ENCODE assay signal across 1 cellular context in the genomic region with DNA sequence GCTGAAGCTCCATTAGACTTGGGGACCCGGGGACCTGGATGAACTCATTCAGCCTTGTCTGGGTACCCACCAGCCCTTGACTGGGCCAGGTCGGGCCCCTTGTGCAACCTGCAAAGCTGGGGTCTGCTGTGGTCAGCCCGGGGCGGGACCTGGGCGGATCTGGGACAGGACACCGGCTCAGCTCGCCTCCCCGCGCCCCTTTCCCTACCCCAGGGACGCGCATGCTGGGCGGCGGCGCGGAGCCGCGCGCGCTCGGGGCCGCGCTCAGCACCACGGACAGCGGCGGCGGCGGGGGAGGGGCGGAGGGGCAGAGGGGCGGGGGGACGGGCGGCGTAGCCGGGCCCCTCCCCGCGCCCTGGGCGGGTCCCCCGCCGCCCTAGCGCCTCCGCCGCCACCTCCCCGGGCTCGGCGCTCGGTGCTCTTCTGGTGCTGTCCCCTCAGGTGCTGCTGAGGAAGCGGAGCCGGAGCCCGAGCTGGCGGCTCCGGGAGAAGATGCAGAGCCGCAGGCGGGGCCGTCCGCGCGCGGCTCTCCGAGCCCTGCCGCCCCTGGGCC.
TF ChIP-seq lines count a peak whose summit lies in the region.

No MANE protein-coding gene starts in this region.

TF ChIP-seq in SK-N-SH treated with all-trans-retinoic acid at 6 μM for 48 hours, 23 proteins besides CTCF, POLR2A, EP300 and RAD21 (continued from another document):
- TF ChIP-seq, protein P1, sequence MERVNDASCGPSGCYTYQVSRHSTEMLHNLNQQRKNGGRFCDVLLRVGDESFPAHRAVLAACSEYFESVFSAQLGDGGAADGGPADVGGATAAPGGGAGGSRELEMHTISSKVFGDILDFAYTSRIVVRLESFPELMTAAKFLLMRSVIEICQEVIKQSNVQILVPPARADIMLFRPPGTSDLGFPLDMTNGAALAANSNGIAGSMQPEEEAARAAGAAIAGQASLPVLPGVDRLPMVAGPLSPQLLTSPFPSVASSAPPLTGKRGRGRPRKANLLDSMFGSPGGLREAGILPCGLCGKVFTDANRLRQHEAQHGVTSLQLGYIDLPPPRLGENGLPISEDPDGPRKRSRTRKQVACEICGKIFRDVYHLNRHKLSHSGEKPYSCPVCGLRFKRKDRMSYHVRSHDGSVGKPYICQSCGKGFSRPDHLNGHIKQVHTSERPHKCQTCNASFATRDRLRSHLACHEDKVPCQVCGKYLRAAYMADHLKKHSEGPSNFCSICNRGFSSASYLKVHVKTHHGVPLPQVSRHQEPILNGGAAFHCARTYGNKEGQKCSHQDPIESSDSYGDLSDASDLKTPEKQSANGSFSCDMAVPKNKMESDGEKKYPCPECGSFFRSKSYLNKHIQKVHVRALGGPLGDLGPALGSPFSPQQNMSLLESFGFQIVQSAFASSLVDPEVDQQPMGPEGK (CRISPR knock-in tag; IDR thresholded peaks at IDR 0.05; ENCODE audit: borderline replicate concordance): no peak
- TF ChIP-seq ZC3H10 (CRISPR knock-in tag; IDR thresholded peaks at IDR 0.05): no peak
- no peak for TF ChIP-seq TSHZ2 (CRISPR knock-in tag; IDR thresholded peaks at IDR 0.05)
